ENCODE assay signal across 8 cellular contexts in genomic region chr2:164306872-164307271, GRCh38.
"Had no signal": no experiment of that assay in that cellular context is flagged by ENCODE, and none has a peak within 500 bp of the region (broad histone marks: within the 10 kb centered on the region; RNA-seq: fewer than 3 reads in every experiment).

No MANE protein-coding gene starts in this region.

- ATAC-seq: GM12878 had no signal

- FAIRE-seq: G401.6, GM12878, GM12891, GM12892, GM18507, GM19239 had no signal

- DNase-seq: GDM1, GF-D8 had no signal

- H3K4me3 ChIP-seq: GM12878 had no signal
